In the genomic region with DNA sequence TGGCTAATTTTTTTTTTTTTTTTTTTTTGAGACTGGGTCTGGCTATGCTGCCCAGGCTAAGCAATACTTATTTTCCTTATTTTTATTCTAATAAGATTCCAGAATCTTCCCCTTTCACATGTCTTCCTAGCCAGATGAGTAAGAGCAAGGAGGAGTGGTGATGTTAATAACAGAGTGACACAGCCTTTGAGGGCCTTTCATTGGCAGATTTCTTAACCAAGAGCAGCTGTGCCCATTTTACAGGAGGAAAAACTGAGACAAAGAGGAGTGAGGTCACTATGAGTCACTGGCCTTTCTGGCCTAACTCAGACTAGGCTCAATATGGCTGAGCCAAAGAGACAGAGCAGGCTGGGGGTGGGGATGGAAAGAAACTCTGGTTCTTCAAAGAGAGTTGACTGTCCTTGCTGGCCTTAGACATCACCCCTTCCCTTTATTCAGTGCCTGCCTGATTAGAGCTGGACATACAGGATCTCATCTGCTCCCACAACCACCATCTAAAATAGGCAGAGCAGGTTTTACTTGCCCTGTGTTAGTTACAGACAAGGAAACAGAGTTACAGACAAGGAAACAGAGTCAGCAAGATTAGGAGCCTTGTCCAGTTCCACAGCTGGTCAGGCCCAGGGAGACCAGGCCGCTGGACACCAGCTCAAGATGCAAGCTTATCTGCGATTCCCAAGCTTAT, we compare ENCODE assay signal across 9 cellular contexts. TPM values are rescaled to one million over a fixed set of nuclear protein-coding genes. Genes with fewer than 3 reads are reported as not detected.
A peak's percentile ranks its signal among the peaks of the same experiment; 100 is the strongest.
DNase-seq lines count a peak whose midpoint lies in the region; ATAC-seq and TF ChIP-seq lines count a peak whose summit lies in the region.
"Had no signal": no experiment of that assay in that cellular context is flagged by ENCODE, and none has a peak within 500 bp of the region (broad histone marks: within the 10 kb centered on the region; RNA-seq: fewer than 3 reads in every experiment).

No MANE protein-coding gene starts in this region.

- DNase-seq in CD1c-positive myeloid dendritic cell (ENCODE audit: extremely low spot score) (peak; percentile 18), HT-29 (ENCODE audit: low spot score) (peak; percentile 35), A673 (ENCODE audit: low spot score) (no peak), NCI-H510A treated with DMSO at 0.1 percent for 48 hours (lab: John Stamatoyannopoulos, UW) (no peak), posterior vena cava (ENCODE audit: low spot score) (no peak), adrenal gland (no peak)
- no peak for DNase-seq in naive thymus-derived CD4-positive, alpha-beta T cell

- no peak overlapping the region for H3K4me3 Mint-ChIP-seq in activated naive CD4-positive, alpha-beta T cell treated with anti-CD3 and anti-CD28 coated beads, Interleukin-2, amount 50 U/mL, for 24 hours
- peak overlapping the region in 3 of 10 donors; percentile 2 to 47 (median 18) for H3K4me3 Mint-ChIP-seq in naive thymus-derived CD4-positive, alpha-beta T cell
- H3K4me3 Mint-ChIP-seq: stimulated activated memory B cell treated with anti-CD40 and anti-IgM and Interleukin-4, amounts not matched to agents 10 μg/mL and 1 μg/mL and 100 μg/mL, for 72 hours had no signal

- H3K27ac Mint-ChIP-seq in activated naive CD4-positive, alpha-beta T cell treated with anti-CD3 and anti-CD28 coated beads, Interleukin-2, amount 50 U/mL, for 24 hours = peak overlapping the region; percentile 82
- H3K27ac Mint-ChIP-seq in naive thymus-derived CD4-positive, alpha-beta T cell = peak overlapping the region; percentile 12 to 91 (median 71)

- TF ChIP-seq CTCF in A673 (conservative IDR thresholded peaks at IDR 0.05; ENCODE audit: low read depth, low read length) (no peak), adrenal gland (IDR thresholded peaks at IDR 0.05) (no peak)

- BruUV-seq in A673 (replicated peaks; lab: Mats Ljungman, UMichigan) = no TSS peak

- H3K4me1 ChIP-seq in naive thymus-derived CD4-positive, alpha-beta T cell (ENCODE audit: control insufficient read depth in 2 of 2, insufficient read depth in 2 of 2, low read length in 2 of 2) = peaks cover 32 to 66% of the 10 kb centered on the region in 2 donors
- H3K4me1 ChIP-seq in A673 (ENCODE audit: insufficient read depth, low read length, poor library complexity, severe bottlenecking) (peaks cover 6% of the 10 kb centered on the region), adrenal gland (replicated peaks in 1 of 2) (peaks cover 0 to 7% of the 10 kb centered on the region in 2 donors)

- no peak for ATAC-seq in naive thymus-derived CD4-positive, alpha-beta T cell

- H3K27me3 Mint-ChIP-seq in activated naive CD4-positive, alpha-beta T cell treated with anti-CD3 and anti-CD28 coated beads, Interleukin-2, amount 50 U/mL, for 24 hours = no peaks in the 10 kb centered on the region
- no peaks in the 10 kb centered on the region for H3K27me3 Mint-ChIP-seq in naive thymus-derived CD4-positive, alpha-beta T cell
- H3K27me3 Mint-ChIP-seq: stimulated activated memory B cell treated with anti-CD40 and anti-IgM and Interleukin-4, amounts not matched to agents 10 μg/mL and 1 μg/mL and 100 μg/mL, for 72 hours had no signal

- no peak overlapping the region for H3K4me3 ChIP-seq in naive thymus-derived CD4-positive, alpha-beta T cell (ENCODE audit: low read length)
- H3K4me3 ChIP-seq in A673 (ENCODE audit: low read depth, low read length, poor library complexity, severe bottlenecking) (no peak overlapping the region), adrenal gland (no peak overlapping the region)

- H3K27ac ChIP-seq in naive thymus-derived CD4-positive, alpha-beta T cell (ENCODE audit: low read depth, low read length) = no peak overlapping the region
- H3K27ac ChIP-seq in A673 (ENCODE audit: low read depth, low read length, poor library complexity, severe bottlenecking) (no peak overlapping the region), adrenal gland (peak overlapping the region in 1 of 5 donors; percentile 33)

- no peak for TF ChIP-seq POLR2A in adrenal gland (IDR thresholded peaks at IDR 0.05)

- no peaks in the 10 kb centered on the region for H3K9me3 ChIP-seq in naive thymus-derived CD4-positive, alpha-beta T cell (ENCODE audit: control insufficient read depth in 2 of 3, low read length in 3 of 3)
- H3K9me3 ChIP-seq in A673 (ENCODE audit: low read depth, low read length, poor library complexity, severe bottlenecking) (no peaks in the 10 kb centered on the region), adrenal gland (replicated peaks in 1 of 3) (no peaks in the 10 kb centered on the region)

- no peaks in the 10 kb centered on the region for H3K27me3 ChIP-seq in naive thymus-derived CD4-positive, alpha-beta T cell (ENCODE audit: control insufficient read depth in 2 of 2, insufficient read depth in 2 of 2, low read length in 2 of 2)
- H3K27me3 ChIP-seq in A673 (replicated peaks; ENCODE audit: insufficient read depth, low read depth, low read length, poor library complexity) = no peaks in the 10 kb centered on the region
- H3K27me3 ChIP-seq in adrenal gland = no peaks in the 10 kb centered on the region

- POLR2A ChIA-PET in naive thymus-derived CD4-positive, alpha-beta T cell (lab: Charles Lee) = interaction anchor here (0.8 to 34.4 kb wide), 9 partner anchors 9 to 57 kb away, joined by 3 to 828 read pairs (median 14); a partner anchor contains a TSS
- POLR2A ChIA-PET in A673 (lab: Charles Lee; ENCODE audit: low non-redundant PET) = no interaction called here

- H3K36me3 ChIP-seq in naive thymus-derived CD4-positive, alpha-beta T cell (ENCODE audit: control insufficient read depth in 2 of 3, insufficient read depth in 3 of 3, low read length in 3 of 3) = no peaks in the 10 kb centered on the region
- H3K36me3 ChIP-seq in A673 (ENCODE audit: insufficient read depth, low read length, poor library complexity, severe bottlenecking) = no peaks in the 10 kb centered on the region
- H3K36me3 ChIP-seq in adrenal gland (replicated peaks in 1 of 2) = no peaks in the 10 kb centered on the region

- WGBS in adrenal gland, 4 donors = 73 to 100% (median 98%) methylated on average over 1 to 2 of the region's 2 CpGs

- no peaks in the 10 kb centered on the region for H3K9me3 Mint-ChIP-seq in activated naive CD4-positive, alpha-beta T cell treated with anti-CD3 and anti-CD28 coated beads, Interleukin-2, amount 50 U/mL, for 24 hours
- H3K9me3 Mint-ChIP-seq in naive thymus-derived CD4-positive, alpha-beta T cell = peaks cover 0 to 2% (median 0%) of the 10 kb centered on the region in 11 donors
- H3K9me3 Mint-ChIP-seq: stimulated activated memory B cell treated with anti-CD40 and anti-IgM and Interleukin-4, amounts not matched to agents 10 μg/mL and 1 μg/mL and 100 μg/mL, for 72 hours had no signal

- peaks cover 71% of the 10 kb centered on the region for H3K4me1 Mint-ChIP-seq in activated naive CD4-positive, alpha-beta T cell treated with anti-CD3 and anti-CD28 coated beads, Interleukin-2, amount 50 U/mL, for 24 hours
- H3K4me1 Mint-ChIP-seq in naive thymus-derived CD4-positive, alpha-beta T cell = peaks cover 21 to 76% (median 62%) of the 10 kb centered on the region in 7 donors

- H3K36me3 Mint-ChIP-seq in activated naive CD4-positive, alpha-beta T cell treated with anti-CD3 and anti-CD28 coated beads, Interleukin-2, amount 50 U/mL, for 24 hours = no peaks in the 10 kb centered on the region
- no peaks in the 10 kb centered on the region for H3K36me3 Mint-ChIP-seq in naive thymus-derived CD4-positive, alpha-beta T cell
- H3K36me3 Mint-ChIP-seq: stimulated activated memory B cell treated with anti-CD40 and anti-IgM and Interleukin-4, amounts not matched to agents 10 μg/mL and 1 μg/mL and 100 μg/mL, for 72 hours had no signal

- CTCF ChIA-PET in naive thymus-derived CD4-positive, alpha-beta T cell (lab: Charles Lee) = no interaction called here
- CTCF ChIA-PET in A673 (lab: Charles Lee) = no interaction called here

- intact Hi-C loops in naive thymus-derived CD4-positive, alpha-beta T cell (cut with micrococcal nuclease) = loop anchor here in 1 of 2 donors (5.0 kb wide), 1 partner anchor 511 kb away; no protein-coding TSS in a partner anchor
- intact Hi-C loops in A673 (cut with micrococcal nuclease; ENCODE audit: unreplicated experiment) (no loop called here), posterior vena cava (cut with DNase I) (no loop called here), adrenal gland (cut with DNase I) (no loop called here)

RNA-seq across cellular contexts. Expression of a gene that starts 50.0 kb away (rescaled TPM):
- total RNA-seq in HT-29 (2014; rRNA removed; shearing (Covaris generic)) = 33.8 and 43.0 TPM in 2 replicates
- total RNA-seq in naive thymus-derived CD4-positive, alpha-beta T cell = 100 to 1,000 TPM in 4 of 5 experiments, 10 to 100 TPM in 1; 51.5 to 261 (median 131) TPM
- polyA plus RNA-seq in naive thymus-derived CD4-positive, alpha-beta T cell = 10 to 100 TPM; 27.9 to 33.7 TPM
- 19.3 and 24.4 TPM in 2 replicates for total RNA-seq in A673 (2021)
- total RNA-seq in posterior vena cava = 10 to 100 TPM; 48.9 to 59.1 TPM
- total RNA-seq in adrenal gland = 100 to 1,000 TPM in 4 of 8 donors, 10 to 100 TPM in 4; 29.0 to 332 (median 98.7) TPM
- polyA plus RNA-seq in adrenal gland = 10 to 100 TPM; 42.9 to 75.4 (median 49.3) TPM

Comparison
In these comparisons a context has a peak if more than half of its experiments do, and no peak if none do; other contexts are left out.
1. DNase-seq: peak in CD1c-positive myeloid dendritic cell (single experiment) and HT-29 (single experiment); none in naive thymus-derived CD4-positive, alpha-beta T cell (0 of 9), A673 (single experiment), NCI-H510A treated with DMSO at 0.1 percent for 48 hours (single experiment), posterior vena cava (single experiment) and adrenal gland (0 of 7).